21 cellular contexts compared by ENCODE assay signal in genomic region chr5:144142826-144143167, GRCh38. TPM values are rescaled to one million over a fixed set of nuclear protein-coding genes. Genes with fewer than 3 reads are reported as not detected.
DNase-seq lines count a peak whose midpoint lies in the region; TF ChIP-seq lines count a peak whose summit lies in the region.
"Had no signal": no experiment of that assay in that cellular context is flagged by ENCODE, and none has a peak within 500 bp of the region (broad histone marks: within the 10 kb centered on the region; RNA-seq: fewer than 3 reads in every experiment).

No MANE protein-coding gene starts in this region.

- peaks cover 4% of the 10 kb centered on the region for H3K4me1 ChIP-seq in mammary epithelial cell (ENCODE audit: insufficient read depth, low read length)
- peaks cover 15% of the 10 kb centered on the region for H3K4me1 ChIP-seq in OCI-LY3 (ENCODE audit: low read length)
- H3K4me1 ChIP-seq: ascending aorta, uterus had no signal

- no peak overlapping the region for H3K9ac ChIP-seq in mammary epithelial cell (ENCODE audit: insufficient read depth, low read length)
- H3K9ac ChIP-seq in OCI-LY3 (ENCODE audit: low read length), result no peak overlapping the region

- CTCF ChIA-PET in mammary epithelial cell (lab: Charles Lee; ENCODE audit: low non-redundant PET) (interaction anchor here (0.5 to 0.8 kb wide), 5 partner anchors 165 to 965 kb away, joined by 3 to 4 read pairs (median 3); no protein-coding TSS in a partner anchor), MCF 10A (lab: Yijun Ruan, JAX) (interaction anchor here (0.5 to 6.2 kb wide), 50 partner anchors 10 to 1528 kb away, joined by 3 to 71 read pairs (median 4); partner anchors contain the start of genes KCTD16 and YIPF5)

- H3K27ac ChIP-seq in mammary epithelial cell (ENCODE audit: insufficient read depth, low read depth, low read length) (no peak overlapping the region), OCI-LY3 (ENCODE audit: low read length) (no peak overlapping the region)
- H3K27ac ChIP-seq: ascending aorta, gastroesophageal sphincter, uterus had no signal

- H3K9me3 ChIP-seq in mammary epithelial cell (replicated peaks; ENCODE audit: insufficient read depth, low read length), result no peaks in the 10 kb centered on the region
- H3K9me3 ChIP-seq in OCI-LY3 (ENCODE audit: insufficient read depth, low read length), result no peaks in the 10 kb centered on the region
- H3K9me3 ChIP-seq: ascending aorta, gastroesophageal sphincter, uterus had no signal

- no peak for DNase-seq in mammary epithelial cell
- no peak for DNase-seq in MCF 10A (ENCODE audit: unreplicated experiment)
- no peak for DNase-seq in activated CD4-positive, CD25-positive, alpha-beta regulatory T cell treated with anti-CD3 and anti-CD28 coated beads, Interleukin-2, amount 50 U/mL, for 72 hours
- no peak for DNase-seq in COR-L47 (lab: John Stamatoyannopoulos, UW)
- no peak for DNase-seq in NCI-H510A treated with DMSO at 0.1 percent for 48 hours (lab: John Stamatoyannopoulos, UW)
- DNase-seq in osteocyte (ENCODE audit: extremely low spot score, unreplicated experiment), result no peak
- DNase-seq: activated CD8-positive, alpha-beta memory T cell treated with anti-CD3 and anti-CD28 coated beads for 24 hours; activated naive CD4-positive, alpha-beta T cell treated with anti-CD3 and anti-CD28 coated beads, Interleukin-2, amount 50 U/mL, for 16 hours; activated T-cell treated with anti-CD3 and anti-CD28 coated beads, Interleukin-2, amount 50 U/mL, for 72 hours; kidney; occipital lobe; stimulated activated CD4-positive, alpha-beta T cell treated with anti-CD3 and anti-CD28 coated beads, Interleukin-15, amount 100 ng/mL, for 24 hours; T1000; uterus had no signal

- no peaks in the 10 kb centered on the region for H3K36me3 Mint-ChIP-seq in MCF 10A (ENCODE audit: insufficient read depth, unreplicated experiment)
- H3K36me3 Mint-ChIP-seq in dendritic cell treated with granulocyte-macrophage colony-stimulating factor and Interleukin-4, amounts not matched to agents 40 ng/mL and 50 ng/mL, for 4 days (ENCODE audit: low read depth), result no peaks in the 10 kb centered on the region
- no peaks in the 10 kb centered on the region for H3K36me3 Mint-ChIP-seq in osteocyte (ENCODE audit: unreplicated experiment)
- H3K36me3 Mint-ChIP-seq: CD14-positive monocyte had no signal

- H4K20me1 ChIP-seq in mammary epithelial cell (ENCODE audit: insufficient read depth, low read length), result no peaks in the 10 kb centered on the region
- no peaks in the 10 kb centered on the region for H4K20me1 ChIP-seq in OCI-LY3 (ENCODE audit: insufficient read depth, low read length)

- no CpG with 5 or more reads among the region's 1 CpG for WGBS in mammary epithelial cell (ENCODE audit: low coverage, missing lambda C conversion rate)

- H3K4me3 ChIP-seq in mammary epithelial cell (replicated peaks in 1 of 3; ENCODE audit: insufficient read depth in 1 of 3, low read depth in 2 of 3, low read length in 3 of 3), result no peak overlapping the region
- no peak overlapping the region for H3K4me3 ChIP-seq in OCI-LY3 (ENCODE audit: low read length)
- H3K4me3 ChIP-seq: ascending aorta, gastroesophageal sphincter, K562, lung, uterus had no signal

- H3K27ac Mint-ChIP-seq in MCF 10A (ENCODE audit: low read depth, unreplicated experiment), result no peak overlapping the region
- H3K27ac Mint-ChIP-seq in dendritic cell treated with granulocyte-macrophage colony-stimulating factor and Interleukin-4, amounts not matched to agents 40 ng/mL and 50 ng/mL, for 4 days, result peak overlapping the region; percentile 24
- H3K27ac Mint-ChIP-seq in osteocyte (ENCODE audit: unreplicated experiment), result no peak overlapping the region
- H3K27ac Mint-ChIP-seq: activated T-cell treated with anti-CD3 and anti-CD28 coated beads, Interleukin-2, amount 50 U/mL, for 72 hours had no signal

- no peak overlapping the region for H3K4me2 ChIP-seq in mammary epithelial cell (ENCODE audit: insufficient read depth, low read depth, low read length)
- peak overlapping the region; percentile 72; the same call in 1 of the 2 replicates for H3K4me2 ChIP-seq in OCI-LY3 (ENCODE audit: low read length)

- no peaks in the 10 kb centered on the region for H3K36me3 ChIP-seq in mammary epithelial cell (ENCODE audit: insufficient read depth, low read length)
- H3K36me3 ChIP-seq in OCI-LY3 (replicated peaks; ENCODE audit: low read depth, low read length), result no peaks in the 10 kb centered on the region
- H3K36me3 ChIP-seq: ascending aorta, gastroesophageal sphincter, uterus had no signal

- H2AFZ ChIP-seq in mammary epithelial cell (ENCODE audit: low read depth, low read length), result peak overlapping the region; percentile 1
- H2AFZ ChIP-seq in OCI-LY3 (ENCODE audit: low read depth, low read length), result 0 out of 2 replicates have a peak overlapping the region, but pooled peaks have one; percentile 31

- no peaks in the 10 kb centered on the region for H3K27me3 Mint-ChIP-seq in MCF 10A (ENCODE audit: insufficient read depth, unreplicated experiment)
- H3K27me3 Mint-ChIP-seq in dendritic cell treated with granulocyte-macrophage colony-stimulating factor and Interleukin-4, amounts not matched to agents 40 ng/mL and 50 ng/mL, for 4 days, result peaks cover 2% of the 10 kb centered on the region
- H3K27me3 Mint-ChIP-seq in osteocyte (ENCODE audit: unreplicated experiment), result peaks cover 5% of the 10 kb centered on the region

- H3K4me3 Mint-ChIP-seq in MCF 10A (ENCODE audit: unreplicated experiment) (no peak overlapping the region), osteocyte (ENCODE audit: unreplicated experiment) (no peak overlapping the region)
- H3K4me3 Mint-ChIP-seq in dendritic cell treated with granulocyte-macrophage colony-stimulating factor and Interleukin-4, amounts not matched to agents 40 ng/mL and 50 ng/mL, for 4 days, result no peak overlapping the region
- H3K4me3 Mint-ChIP-seq: activated T-cell treated with anti-CD3 and anti-CD28 coated beads, Interleukin-2, amount 50 U/mL, for 72 hours had no signal

- no peaks in the 10 kb centered on the region for H3K27me3 ChIP-seq in mammary epithelial cell (ENCODE audit: insufficient read depth, low read length)
- H3K27me3 ChIP-seq in OCI-LY3 (ENCODE audit: low read depth, low read length), result no peaks in the 10 kb centered on the region
- H3K27me3 ChIP-seq: ascending aorta, gastroesophageal sphincter, uterus had no signal

- POLR2A ChIA-PET in MCF 10A (lab: Yijun Ruan, JAX), result interaction anchor here (1.0 to 1.5 kb wide), 5 partner anchors 157 to 747 kb away, joined by 3 to 6 read pairs (median 3); no protein-coding TSS in a partner anchor

- TF ChIP-seq CTCF in mammary epithelial cell (conservative IDR thresholded peaks at IDR 0.05 in 1 of 2, IDR thresholded peaks at IDR 0.05 in 1 of 2; ENCODE audit: extremely low read depth in 1 of 2, insufficient read depth in 1 of 2, low read depth in 1 of 2, low read length in 2 of 2) (no peak), MCF 10A (IDR thresholded peaks at IDR 0.05; ENCODE audit: unreplicated experiment) (no peak), OCI-LY3 (IDR thresholded peaks at IDR 0.05; ENCODE audit: low read depth, low read length) (no peak), osteocyte (IDR thresholded peaks at IDR 0.05) (no peak)

- dilution Hi-C loops in mammary epithelial cell (cut with HindIII; ENCODE audit: low sequenced_read_pairs), result no loop called here

- intact Hi-C loops in mammary epithelial cell (cut with micrococcal nuclease), result loop anchor here (1.0 to 10.0 kb wide), 3 partner anchors 174 to 1128 kb away; no protein-coding TSS in a partner anchor
- intact Hi-C loops in MCF 10A (cut with micrococcal nuclease), result loop anchor here (1.0 to 10.0 kb wide), 8 partner anchors 155 to 1218 kb away; no protein-coding TSS in a partner anchor
- intact Hi-C loops in dendritic cell treated with granulocyte-macrophage colony-stimulating factor and Interleukin-4, amounts not matched to agents 40 ng/mL and 50 ng/mL, for 4 days (cut with micrococcal nuclease), result no loop called here

- BruUV-seq in mammary epithelial cell (replicated peaks; lab: Mats Ljungman, UMichigan), result no TSS peak
- BruUV-seq in MCF 10A (replicated peaks; lab: Mats Ljungman, UMichigan), result no TSS peak

- no peaks in the 10 kb centered on the region for H3K9me3 Mint-ChIP-seq in MCF 10A (ENCODE audit: unreplicated experiment)
- H3K9me3 Mint-ChIP-seq in dendritic cell treated with granulocyte-macrophage colony-stimulating factor and Interleukin-4, amounts not matched to agents 40 ng/mL and 50 ng/mL, for 4 days, result no peaks in the 10 kb centered on the region
- H3K9me3 Mint-ChIP-seq in osteocyte (ENCODE audit: unreplicated experiment), result no peaks in the 10 kb centered on the region
- H3K9me3 Mint-ChIP-seq: activated T-cell treated with anti-CD3 and anti-CD28 coated beads, Interleukin-2, amount 50 U/mL, for 72 hours; CD14-positive monocyte had no signal

- in situ Hi-C loops in mammary epithelial cell (cut with MboI; ENCODE audit: low sequenced_read_pairs in 2 of 2), result loop anchor here (25.0 kb wide), 4 partner anchors 155 to 730 kb away; partner anchors contain the start of genes HMHB1 (in 1 of the 2) and NR3C1 (in 1 of the 2)

- H3K4me1 Mint-ChIP-seq in MCF 10A (ENCODE audit: insufficient read depth, unreplicated experiment) (peaks cover 15% of the 10 kb centered on the region), osteocyte (ENCODE audit: unreplicated experiment) (peaks cover 17% of the 10 kb centered on the region)
- H3K4me1 Mint-ChIP-seq in dendritic cell treated with granulocyte-macrophage colony-stimulating factor and Interleukin-4, amounts not matched to agents 40 ng/mL and 50 ng/mL, for 4 days (ENCODE audit: low read depth), result peaks cover 17% of the 10 kb centered on the region

- no peaks in the 10 kb centered on the region for H3K79me2 ChIP-seq in mammary epithelial cell (ENCODE audit: insufficient read depth, low read length)
- H3K79me2 ChIP-seq in OCI-LY3 (ENCODE audit: low read length), result no peaks in the 10 kb centered on the region

RNA-seq across cellular contexts. Expression of gene YIPF5, which starts 27.7 kb away (rescaled TPM):
- total RNA-seq in mammary epithelial cell (10 to 100 TPM; 60.0 to 80.9 TPM), MCF 10A (2022) (88.7 and 115 TPM in 2 replicates), osteocyte (79.2 and 84.6 TPM in 2 replicates)
- 57.4 TPM for polyA plus RNA-seq in mammary epithelial cell
- polyA minus RNA-seq in mammary epithelial cell, result 9.5 TPM

RNA-seq across cellular contexts. Expression of gene KCTD16, which starts 27.9 kb away (rescaled TPM):
- total RNA-seq in mammary epithelial cell (under 1 TPM; 0.21 to 0.33 TPM), MCF 10A (2022) (0.16 and 0.20 TPM in 2 replicates), osteocyte (0.37 and 0.51 TPM in 2 replicates)
- 0.03 TPM for polyA plus RNA-seq in mammary epithelial cell
- polyA minus RNA-seq in mammary epithelial cell, result not detected
- polyA plus RNA-seq: CD14-positive monocyte, K562 had no signal
